In the genomic region with DNA sequence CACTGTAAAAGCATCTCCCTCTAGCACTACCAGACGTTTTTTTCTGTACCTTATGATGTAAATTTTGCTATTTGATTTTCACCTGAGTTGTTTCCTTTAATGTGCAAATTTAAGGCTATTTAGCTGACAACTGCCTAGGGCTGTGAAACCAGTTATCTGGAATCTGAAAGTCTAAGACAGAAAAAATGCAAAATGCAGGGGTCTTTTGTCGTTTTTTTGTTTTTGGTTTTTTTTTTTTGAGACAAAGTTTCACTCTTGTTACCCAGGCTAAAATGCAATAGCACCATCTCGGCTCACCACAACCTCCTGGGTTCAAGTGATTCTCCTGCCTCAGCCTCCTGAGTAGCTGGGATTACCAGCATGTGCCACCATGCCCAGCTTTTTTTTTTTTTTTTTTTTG, we compare ENCODE assay signal across 8 cellular contexts.
DNase-seq lines count a peak whose midpoint lies in the region; TF ChIP-seq lines count a peak whose summit lies in the region.
"Not testable (repeated sequence)": the region's sequence is repeated elsewhere in the genome, so short reads cannot be mapped to it uniquely, and the experiment has no call there.

No MANE protein-coding gene starts in this region.

- H3K23ac ChIP-seq in H9 (ENCODE audit: insufficient read length, low read depth, low read length): not testable (repeated sequence)

- H4K20me1 ChIP-seq in H9 (ENCODE audit: control insufficient read depth, insufficient read depth, insufficient read length); SU-DHL-6 (ENCODE audit: low read depth, low read length): not testable (repeated sequence)

- not testable (repeated sequence) for H3K14ac ChIP-seq in H9 (ENCODE audit: insufficient read depth, low read length)

- not testable (repeated sequence) for H2BK5ac ChIP-seq in H9 (ENCODE audit: insufficient read length, low read length)

- H2BK20ac ChIP-seq in H9 (ENCODE audit: low read depth, low read length, poor library complexity, severe bottlenecking): not testable (repeated sequence)

- not testable (repeated sequence) for H2BK120ac ChIP-seq in H9 (ENCODE audit: low read depth, low read length, poor library complexity, severe bottlenecking)

- H3K79me2 ChIP-seq in H9 (ENCODE audit: insufficient read depth, low read length): not testable (repeated sequence)
- peaks cover 34% of the 10 kb centered on the region for H3K79me2 ChIP-seq in SU-DHL-6 (ENCODE audit: insufficient read depth, low read length)

- H3K4me2 ChIP-seq in H9 (ENCODE audit: insufficient read depth, insufficient read length, low read length) (peak overlapping the region; percentile 74), SU-DHL-6 (ENCODE audit: low read depth, low read length, poor library complexity, severe bottlenecking) (peak overlapping the region; percentile 83)

- H3K27me3 ChIP-seq in H9 (ENCODE audit: insufficient read depth, low read length); HUES6 (ENCODE audit: control insufficient read depth, insufficient read depth, low read length); NT2/D1 (ENCODE audit: insufficient read depth, insufficient read length); SU-DHL-6 (ENCODE audit: low read length); iPS-20b (ENCODE audit: insufficient read depth, low read length): not testable (repeated sequence)

- not testable (repeated sequence) for H3K23me2 ChIP-seq in H9 (ENCODE audit: insufficient read length, low read depth, low read length, poor library complexity, severe bottlenecking)

- H3K4me3 ChIP-seq in HUES6 (ENCODE audit: low read depth, low read length) (peak overlapping the region; percentile 43), SU-DHL-6 (ENCODE audit: insufficient read depth, low read length, poor library complexity, severe bottlenecking) (peak overlapping the region; percentile 34), iPS-20b (ENCODE audit: low read length) (peak overlapping the region; percentile 56; the same call in 1 of the 2 replicates)
- not testable (repeated sequence) for H3K4me3 ChIP-seq in NT2/D1 (ENCODE audit: insufficient read length, low read depth)

- peaks cover 12% of the 10 kb centered on the region; the same call in 1 of the 2 replicates for H3K36me3 ChIP-seq in HUES6 (ENCODE audit: control insufficient read depth, insufficient read depth, low read length)
- H3K36me3 ChIP-seq in NT2/D1 (ENCODE audit: insufficient read depth, insufficient read length, low read length); SU-DHL-6 (ENCODE audit: low read length); iPS-20b (ENCODE audit: insufficient read depth, low read depth, low read length): not testable (repeated sequence)

- not testable (repeated sequence) for H3K27ac ChIP-seq in H9 (ENCODE audit: insufficient read length, low read depth, low read length); iPS-20b (ENCODE audit: low read length)
- peak overlapping the region; percentile 99; the same call in 1 of the 2 replicates for H3K27ac ChIP-seq in HUES6 (ENCODE audit: low read depth, low read length)
- H3K27ac ChIP-seq in SU-DHL-6 (ENCODE audit: low read depth, low read length): peak overlapping the region; percentile 97

- not testable (repeated sequence) for H3K27me3 Mint-ChIP-seq in H9 (ENCODE audit: low read depth); brain; type B pancreatic cell

- H3K27ac Mint-ChIP-seq in H9 (peak overlapping the region in 2 of 3 experiments; percentile 94 to 97; a peak in 5 of 7 replicates), brain (peak overlapping the region; percentile 65 to 92 (median 85)), type B pancreatic cell (peak overlapping the region; percentile 76)

- H3K4ac ChIP-seq in H9 (ENCODE audit: low read depth, low read length): not testable (repeated sequence)

- not testable (repeated sequence) for H3K56ac ChIP-seq in H9 (ENCODE audit: insufficient read length, low read depth, low read length)

- not testable (repeated sequence) for H2AFZ ChIP-seq in H9 (ENCODE audit: low read length); SU-DHL-6 (ENCODE audit: low read depth, low read length, severe bottlenecking)

- H4K5ac ChIP-seq in H9 (ENCODE audit: insufficient read length, low read depth, low read length): not testable (repeated sequence)

- H3K4me1 Mint-ChIP-seq in H9: peaks cover 62 to 63% of the 10 kb centered on the region in 2 experiments
- peaks cover 60% of the 10 kb centered on the region for H3K4me1 Mint-ChIP-seq in brain
- peaks cover 27% of the 10 kb centered on the region for H3K4me1 Mint-ChIP-seq in type B pancreatic cell (ENCODE audit: unreplicated experiment)

- H3K4me1 ChIP-seq in H9 (ENCODE audit: insufficient read depth, low read length); NT2/D1 (ENCODE audit: insufficient read depth, insufficient read length): not testable (repeated sequence)
- H3K4me1 ChIP-seq in HUES6 (ENCODE audit: control insufficient read depth, insufficient read depth, low read length) (peaks cover 45% of the 10 kb centered on the region), iPS-20b (ENCODE audit: insufficient read depth, low read length) (peaks cover 43% of the 10 kb centered on the region; the same call in 1 of the 2 replicates)

- not testable (repeated sequence) for H3K18ac ChIP-seq in H9 (ENCODE audit: insufficient read length, low read depth, low read length)

- H3K9ac ChIP-seq in H9 (ENCODE audit: extremely low read depth, insufficient read length, low read length); NT2/D1 (ENCODE audit: insufficient read length, low read depth): not testable (repeated sequence)
- H3K9ac ChIP-seq in HUES6 (ENCODE audit: low read length) (peak overlapping the region; percentile 93), SU-DHL-6 (ENCODE audit: low read length) (peak overlapping the region; percentile 99), iPS-20b (ENCODE audit: low read depth, low read length) (peak overlapping the region; percentile 21; the same call in 1 of the 2 replicates)

- DNase-seq in ELF-1 (ENCODE audit: low read depth, low spot score) (peak; percentile 45), NT2/D1 (ENCODE audit: low read depth, low spot score) (peak; percentile 18)
- DNase-seq in H9; type B pancreatic cell (ENCODE audit: extremely low spot score, unreplicated experiment): not testable (repeated sequence)

- H3T11ph ChIP-seq in H9 (ENCODE audit: low read length): not testable (repeated sequence)

- not testable (repeated sequence) for H3K79me1 ChIP-seq in H9 (ENCODE audit: insufficient read depth, low read depth, low read length, poor library complexity, severe bottlenecking)

- not testable (repeated sequence) for H3K9me3 ChIP-seq in H9 (ENCODE audit: control insufficient read depth, low read depth, low read length); NT2/D1 (ENCODE audit: insufficient read depth, low read length); SU-DHL-6 (ENCODE audit: insufficient read depth, low read length); iPS-20b (ENCODE audit: insufficient read depth, low read depth, low read length)
- peaks cover 10% of the 10 kb centered on the region for H3K9me3 ChIP-seq in HUES6 (ENCODE audit: control insufficient read depth, insufficient read depth, low read depth, low read length)

- not testable (repeated sequence) for H3K9me3 Mint-ChIP-seq in H9, brain, type B pancreatic cell

- H2BK15ac ChIP-seq in H9 (ENCODE audit: low read depth, low read length): not testable (repeated sequence)

- TF ChIP-seq CTCF in H9 (conservative IDR thresholded peaks at IDR 0.05); SU-DHL-6 (IDR thresholded peaks at IDR 0.05; ENCODE audit: insufficient read depth, low read length, poor library complexity, severe bottlenecking); brain (conservative IDR thresholded peaks at IDR 0.05); type B pancreatic cell (conservative IDR thresholded peaks at IDR 0.05): not testable (repeated sequence)

- H3K9me2 ChIP-seq in SU-DHL-6 (replicated peaks; ENCODE audit: insufficient read depth, low read length): not testable (repeated sequence)

- not testable (repeated sequence) for H2BK12ac ChIP-seq in H9 (ENCODE audit: insufficient read length, low read depth, low read length)

- not testable (repeated sequence) for H4K8ac ChIP-seq in H9 (replicated peaks; ENCODE audit: insufficient read length, low read depth, low read length)

- H3K4me3 Mint-ChIP-seq in H9 (peak overlapping the region; percentile 42 to 49; a peak in 3 of 5 replicates), brain (peak overlapping the region in 2 of 5 experiments; percentile 46 to 63), type B pancreatic cell (peak overlapping the region; percentile 40)

- peaks cover 62% of the 10 kb centered on the region for H3F3A ChIP-seq in SU-DHL-6 (ENCODE audit: insufficient read depth)

- not testable (repeated sequence) for H2AK5ac ChIP-seq in H9 (ENCODE audit: insufficient read length, low read length)

- not testable (repeated sequence) for H4K91ac ChIP-seq in H9 (ENCODE audit: insufficient read length, low read depth, low read length)

- H3K36me3 Mint-ChIP-seq in H9 (ENCODE audit: insufficient read depth in 1 of 3, low read depth in 3 of 3); brain; type B pancreatic cell: not testable (repeated sequence)

- WGBS in H9 (ENCODE audit: extremely low coverage, insufficient read length, low lambda C conversion rate): no CpG with 5 or more reads among the region's 3 CpGs
